In the genomic region with DNA sequence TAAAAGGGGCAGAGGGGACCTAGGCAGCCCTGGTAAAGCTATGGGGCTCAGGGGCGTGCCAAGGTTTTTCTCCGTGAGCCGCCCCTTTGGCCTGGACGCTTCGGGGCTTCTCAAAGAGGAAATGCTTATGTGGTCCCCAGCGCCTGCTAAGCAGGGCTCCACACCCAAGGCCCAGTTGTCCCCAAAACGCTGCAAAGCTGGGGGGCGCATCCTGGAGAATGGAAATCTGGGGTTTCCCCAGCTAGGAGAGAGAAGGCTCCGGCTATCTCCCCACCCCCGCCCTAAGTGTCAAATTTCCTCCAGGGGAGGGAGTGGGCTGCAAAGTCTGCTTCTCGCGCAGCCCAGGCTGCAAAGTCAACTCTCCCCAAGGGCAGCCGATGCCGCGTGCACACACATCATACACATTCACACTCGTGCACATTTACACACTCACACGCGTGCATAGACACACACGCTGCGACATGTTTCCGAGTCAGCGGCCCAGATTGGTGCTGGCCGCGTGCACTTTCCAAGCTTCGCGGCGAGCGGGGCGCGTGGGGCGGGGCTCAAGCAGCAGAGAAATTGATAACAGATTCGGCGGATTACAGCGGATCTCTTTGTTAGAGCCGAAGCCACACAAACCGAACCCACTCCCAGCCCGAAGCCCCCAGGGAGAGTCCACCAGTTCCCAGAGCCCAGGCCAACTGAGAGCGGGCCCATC, we compare ENCODE assay signal across 13 cellular contexts. TPM values are rescaled to one million over a fixed set of nuclear protein-coding genes. Genes with fewer than 3 reads are reported as not detected.
A peak's percentile ranks its signal among the peaks of the same experiment; 100 is the strongest.
DNase-seq lines count a peak whose midpoint lies in the region; ATAC-seq, FAIRE-seq and TF ChIP-seq lines count a peak whose summit lies in the region.
"Had no signal": no experiment of that assay in that cellular context is flagged by ENCODE, and none has a peak within 500 bp of the region (broad histone marks: within the 10 kb centered on the region; RNA-seq: fewer than 3 reads in every experiment).

No MANE protein-coding gene starts in this region.

- H4K20me1 ChIP-seq in OCI-LY1 (ENCODE audit: insufficient read depth, low read length): no peaks in the 10 kb centered on the region

- H3K4me1 ChIP-seq in OCI-LY1 (ENCODE audit: insufficient read depth, low read length, severe bottlenecking) (peaks cover 22% of the 10 kb centered on the region), pancreas (peaks cover 0 to 7% (median 0%) of the 10 kb centered on the region in 3 donors)
- H3K4me1 ChIP-seq: upper lobe of right lung had no signal

- DNase-seq in AG08396 (ENCODE audit: low spot score) (peak; percentile 65), fibroblast of pulmonary artery (ENCODE audit: low read depth) (no peak), pancreas (peak in 5 of 6 donors; percentile 31 to 59 (median 34))
- DNase-seq: activated naive CD4-positive, alpha-beta T cell treated with Interleukin-2 at 50 U/mL for 16 hours; NCI-H524 treated with DMSO at 0.1 percent for 48 hours; T-helper 9 cell had no signal

- peak overlapping the region; percentile 33 for H3K4me3 ChIP-seq in OCI-LY1 (ENCODE audit: low read depth, low read length, poor library complexity, severe bottlenecking)
- H3K4me3 ChIP-seq in fibroblast of pulmonary artery (replicated peaks; ENCODE audit: low read depth, low read length): peak overlapping the region; percentile 50
- H3K4me3 ChIP-seq in pancreas: peak overlapping the region in 3 of 4 donors; percentile 24 to 48 (median 39)
- H3K4me3 ChIP-seq: K562 had no signal

- TF ChIP-seq CTCF in OCI-LY1 (IDR thresholded peaks at IDR 0.05; ENCODE audit: low read length): no peak
- no peak for TF ChIP-seq CTCF in fibroblast of pulmonary artery (IDR thresholded peaks at IDR 0.05; ENCODE audit: low read length, missing control alignments)
- no peak for TF ChIP-seq CTCF in pancreas (IDR thresholded peaks at IDR 0.05)

- no peak for FAIRE-seq in pancreas (lab: Jason Lieb, UNC)
- FAIRE-seq: K562 had no signal

- H3K9me3 ChIP-seq in OCI-LY1 (ENCODE audit: low read length): no peaks in the 10 kb centered on the region
- no peaks in the 10 kb centered on the region for H3K9me3 ChIP-seq in pancreas
- H3K9me3 ChIP-seq: upper lobe of right lung had no signal

- ATAC-seq in pancreas (no peak), GM21786 (IDR thresholded peaks at IDR 0.05; ENCODE audit: unreplicated experiment) (no peak), GM21737 (IDR thresholded peaks at IDR 0.05; ENCODE audit: unreplicated experiment) (no peak), GM18520 (IDR thresholded peaks at IDR 0.05; ENCODE audit: unreplicated experiment) (no peak), GM18870 (IDR thresholded peaks at IDR 0.05; ENCODE audit: unreplicated experiment) (no peak)
- ATAC-seq: K562, upper lobe of right lung had no signal

- H3K36me3 ChIP-seq in OCI-LY1 (ENCODE audit: insufficient read depth, low read length): peaks cover 11% of the 10 kb centered on the region
- H3K36me3 ChIP-seq in pancreas: no peaks in the 10 kb centered on the region
- H3K36me3 ChIP-seq: upper lobe of right lung had no signal

- H3K27me3 ChIP-seq in OCI-LY1 (ENCODE audit: insufficient read depth, low read length): no peaks in the 10 kb centered on the region
- no peaks in the 10 kb centered on the region for H3K27me3 ChIP-seq in pancreas

- H3K27ac ChIP-seq in OCI-LY1 (ENCODE audit: low read depth, low read length, poor library complexity, severe bottlenecking) (no peak overlapping the region), pancreas (no peak overlapping the region)
- H3K27ac ChIP-seq: upper lobe of right lung had no signal

- no peak overlapping the region for H2AFZ ChIP-seq in OCI-LY1 (ENCODE audit: low read length)

- WGBS in pancreas, 2 donors: 11 to 21% methylated on average over 38 of the region's 38 CpGs

- intact Hi-C loops in pancreas (cut with DNase I): loop anchor here in 1 of 3 donors (10.0 kb wide), 2 partner anchors 262 to 412 kb away; no protein-coding TSS in a partner anchor

- peak overlapping the region; percentile 45; the same call in 1 of the 2 replicates for H3K4me2 ChIP-seq in OCI-LY1 (ENCODE audit: low read length)

- H3K9ac ChIP-seq in OCI-LY1 (ENCODE audit: low read length): no peak overlapping the region; the same call in 1 of the 2 replicates

- no peaks in the 10 kb centered on the region for H3K79me2 ChIP-seq in OCI-LY1 (ENCODE audit: insufficient read depth, low read length)

- H3K9me2 ChIP-seq in OCI-LY1 (ENCODE audit: low read depth, low read length): no peaks in the 10 kb centered on the region

- H3F3A ChIP-seq in OCI-LY1 (ENCODE audit: insufficient read depth, low read length): no peaks in the 10 kb centered on the region

RNA-seq across cellular contexts. Expression of gene WNT5A, which starts 4.5 kb away (rescaled TPM):
- 1 to 10 TPM; 2.4 to 8.9 (median 5.6) TPM for total RNA-seq in pancreas
- 1 to 10 TPM; 1.2 to 1.3 TPM for polyA plus RNA-seq in pancreas
- polyA plus RNA-seq: K562 had no signal
